Comparison of ENCODE assay signal across 16 cellular contexts in the genomic region with DNA sequence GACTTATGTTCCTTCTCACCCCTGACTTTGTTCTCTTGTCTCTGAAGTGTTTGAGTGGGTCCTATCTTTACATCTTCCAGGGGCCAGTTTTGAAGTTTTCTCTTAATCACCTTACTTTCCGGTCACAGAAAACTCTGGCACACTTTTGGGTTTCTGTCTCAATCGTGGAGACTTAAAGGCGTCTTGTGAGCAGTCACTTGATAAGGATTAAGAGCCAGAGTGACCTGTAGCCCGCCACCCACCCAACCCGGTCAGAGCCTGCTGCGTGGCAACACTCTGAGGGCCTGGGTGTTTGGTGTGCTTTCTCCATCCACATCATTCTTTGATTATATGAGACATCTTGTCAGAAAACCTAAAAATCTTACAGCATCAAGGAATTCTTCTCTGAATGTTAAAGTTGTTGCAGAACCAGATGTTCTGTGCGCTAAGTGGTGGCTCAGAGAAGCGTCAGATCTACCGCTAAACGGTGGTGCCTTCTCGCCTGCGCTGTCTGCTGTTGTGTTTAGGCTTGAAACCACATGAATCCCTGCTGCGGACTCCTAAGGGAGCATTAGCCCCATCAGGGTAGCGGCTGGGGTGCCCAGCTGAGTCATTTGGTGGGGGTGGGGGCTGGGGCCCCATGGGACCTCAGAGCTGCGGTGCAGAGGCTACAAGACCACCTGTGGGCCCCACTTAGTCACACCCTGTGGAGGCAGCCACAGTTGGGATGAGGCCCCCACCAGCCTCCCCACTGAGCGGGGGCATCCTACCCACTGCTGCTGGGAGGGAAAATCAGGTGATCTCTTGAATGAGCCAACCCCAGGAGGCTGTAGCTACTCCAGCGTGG.
DNase-seq lines count a peak whose midpoint lies in the region; ATAC-seq, FAIRE-seq and TF ChIP-seq lines count a peak whose summit lies in the region.
"Had no signal": no experiment of that assay in that cellular context is flagged by ENCODE, and none has a peak within 500 bp of the region (broad histone marks: within the 10 kb centered on the region; RNA-seq: fewer than 3 reads in every experiment).

No MANE protein-coding gene starts in this region.

- 88% methylated on average over 17 of the region's 17 CpGs for WGBS in K562 (ENCODE audit: insufficient coverage, low coverage, missing lambda C conversion rate)

- no peaks in the 10 kb centered on the region for H3K27me3 Mint-ChIP-seq in CD8-positive, alpha-beta T cell (ENCODE audit: low read depth)
- H3K27me3 Mint-ChIP-seq in activated CD4-positive, alpha-beta T cell treated with anti-CD3 and anti-CD28 coated beads, Interleukin-2, amount 10 ng/mL, durations not matched to agents 7 days and 5 days: no peaks in the 10 kb centered on the region

- no peak overlapping the region for H3K4me3 ChIP-seq in CD8-positive, alpha-beta T cell (ENCODE audit: low read depth, low read length)
- H3K4me3 ChIP-seq in K562: no peak overlapping the region
- H3K4me3 ChIP-seq: adrenal gland, lung, SJSA1, skin epidermis had no signal

- TF ChIP-seq CTCF in CD8-positive, alpha-beta T cell (IDR thresholded peaks at IDR 0.05): no peak
- no peak for TF ChIP-seq CTCF in K562 (IDR thresholded peaks at IDR 0.05 in 2 of 3, conservative IDR thresholded peaks at IDR 0.05 in 1 of 3; ENCODE audit: insufficient read depth in 2 of 3, low read depth in 1 of 3, low read length in 3 of 3)

- peaks cover 51% of the 10 kb centered on the region for H3K4me1 Mint-ChIP-seq in CD8-positive, alpha-beta T cell (ENCODE audit: low read depth)
- peaks cover 59% of the 10 kb centered on the region for H3K4me1 Mint-ChIP-seq in activated CD4-positive, alpha-beta T cell treated with anti-CD3 and anti-CD28 coated beads, Interleukin-2, amount 10 ng/mL, durations not matched to agents 7 days and 5 days

- H3K4me3 Mint-ChIP-seq in CD8-positive, alpha-beta T cell: no peak overlapping the region
- no peak overlapping the region for H3K4me3 Mint-ChIP-seq in activated CD4-positive, alpha-beta T cell treated with anti-CD3 and anti-CD28 coated beads, Interleukin-2, amount 10 ng/mL, durations not matched to agents 7 days and 5 days

- no peaks in the 10 kb centered on the region for H3K9me3 ChIP-seq in CD8-positive, alpha-beta T cell (ENCODE audit: low read length)
- H3K9me3 ChIP-seq in K562 (replicated peaks; ENCODE audit: control insufficient read depth, insufficient read depth, low read depth, low read length): no peaks in the 10 kb centered on the region
- H3K9me3 ChIP-seq: adrenal gland, SJSA1 had no signal

- no TSS peak for BruUV-seq in K562 (replicated peaks; lab: Mats Ljungman, UMichigan)

- peaks cover 46% of the 10 kb centered on the region for H3K4me1 ChIP-seq in CD8-positive, alpha-beta T cell (ENCODE audit: insufficient read depth, low read length)
- peaks cover 24 to 87% of the 10 kb centered on the region in 2 experiments for H3K4me1 ChIP-seq in K562 (replicated peaks in 1 of 2; ENCODE audit: control insufficient read depth in 2 of 2, insufficient read depth in 2 of 2, low read length in 2 of 2)

- in situ Hi-C loops in K562 (cut with MboI): no loop called here

- intact Hi-C loops in CD8-positive, alpha-beta T cell (cut with DNase I, micrococcal nuclease): loop anchor here in 1 of 2 experiments (5.0 to 10.0 kb wide), 3 partner anchors 52 to 374 kb away; no protein-coding TSS in a partner anchor
- intact Hi-C loops in K562 (cut with micrococcal nuclease): no loop called here

- FAIRE-seq in K562 (lab: Jason Lieb, UNC): no peak
- FAIRE-seq in GM12892 (lab: Jason Lieb, UNC): no peak
- FAIRE-seq: colon had no signal

- no peaks in the 10 kb centered on the region for H3K27me3 ChIP-seq in CD8-positive, alpha-beta T cell (ENCODE audit: insufficient read depth, low read length)
- H3K27me3 ChIP-seq in K562 (ENCODE audit: control insufficient read depth in 2 of 2, insufficient read depth in 2 of 2, low read length in 2 of 2): no peaks in the 10 kb centered on the region
- H3K27me3 ChIP-seq: adrenal gland, SJSA1 had no signal

- CTCF ChIA-PET in CD8-positive, alpha-beta T cell (lab: Charles Lee): interaction anchor here (1.0 to 3.0 kb wide), 5 partner anchors 109 to 238 kb away, joined by 3 to 24 read pairs (median 9); a partner anchor contains a TSS
- CTCF ChIA-PET in activated CD4-positive, alpha-beta T cell treated with anti-CD3 and anti-CD28 coated beads, Interleukin-2, amount 10 ng/mL, durations not matched to agents 7 days and 5 days (lab: Charles Lee): interaction anchor here (0.5 to 2.0 kb wide), 11 partner anchors 11 to 160 kb away, joined by 3 to 10 read pairs (median 4); no protein-coding TSS in a partner anchor
- CTCF ChIA-PET in K562 (lab: Yijun Ruan, JAX; ENCODE audit: low intra/inter-chr PET ratio): no interaction called here

- H4K20me1 ChIP-seq in K562 (replicated peaks; ENCODE audit: control insufficient read depth, insufficient read depth, low read length): no peaks in the 10 kb centered on the region

- peaks cover 38% of the 10 kb centered on the region for H3K36me3 Mint-ChIP-seq in CD8-positive, alpha-beta T cell
- peaks cover 75% of the 10 kb centered on the region for H3K36me3 Mint-ChIP-seq in activated CD4-positive, alpha-beta T cell treated with anti-CD3 and anti-CD28 coated beads, Interleukin-2, amount 10 ng/mL, durations not matched to agents 7 days and 5 days (ENCODE audit: low read depth)

- no peaks in the 10 kb centered on the region for H3K36me3 ChIP-seq in CD8-positive, alpha-beta T cell (ENCODE audit: insufficient read depth, low read length)
- H3K36me3 ChIP-seq in K562 (ENCODE audit: control insufficient read depth, insufficient read depth, low read length): peaks cover 94% of the 10 kb centered on the region
- H3K36me3 ChIP-seq: SJSA1 had no signal

- H3K27ac ChIP-seq in CD8-positive, alpha-beta T cell (ENCODE audit: low read depth, low read length): no peak overlapping the region
- H3K27ac ChIP-seq in K562 (ENCODE audit: extremely low read depth, low read depth, low read length): no peak overlapping the region; the same call in 2 of the 3 replicates
- H3K27ac ChIP-seq: adrenal gland, SJSA1, VCaP had no signal

- H3K27ac Mint-ChIP-seq in CD8-positive, alpha-beta T cell: peak overlapping the region; percentile 92
- peak overlapping the region; percentile 13 for H3K27ac Mint-ChIP-seq in activated CD4-positive, alpha-beta T cell treated with anti-CD3 and anti-CD28 coated beads, Interleukin-2, amount 10 ng/mL, durations not matched to agents 7 days and 5 days

- H3K9me3 Mint-ChIP-seq in CD8-positive, alpha-beta T cell: peaks cover 3% of the 10 kb centered on the region
- H3K9me3 Mint-ChIP-seq in activated CD4-positive, alpha-beta T cell treated with anti-CD3 and anti-CD28 coated beads, Interleukin-2, amount 10 ng/mL, durations not matched to agents 7 days and 5 days: peaks cover 16% of the 10 kb centered on the region

- no peak for ATAC-seq in CD8-positive, alpha-beta T cell
- ATAC-seq in K562 (no peak), GM21381 (IDR thresholded peaks at IDR 0.05; ENCODE audit: unreplicated experiment) (no peak)

- TF ChIP-seq POLR2A in K562 (conservative IDR thresholded peaks at IDR 0.05) (no peak), GM12892 (IDR thresholded peaks at IDR 0.05; ENCODE audit: low read depth, low read length) (no peak)

- no peak overlapping the region for H3K4me2 ChIP-seq in K562 (ENCODE audit: insufficient read depth, low read length)

- H2AFZ ChIP-seq in K562 (ENCODE audit: low read depth, low read length): no peak overlapping the region

- H3K9ac ChIP-seq in K562 (ENCODE audit: insufficient read depth in 1 of 2, low read depth in 2 of 2, low read length in 2 of 2): peak overlapping the region in 1 of 2 experiments; percentile 38; a peak in 2 of 4 replicates

- TF ChIP-seq EP300 in K562 (IDR thresholded peaks at IDR 0.05; ENCODE audit: low read length): no peak

- no peak for TF ChIP-seq RAD21 in K562 (CRISPR knock-in tag; conservative IDR thresholded peaks at IDR 0.05 in 1 of 2, IDR thresholded peaks at IDR 0.05 in 1 of 2)

- H3K79me2 ChIP-seq in K562 (ENCODE audit: control insufficient read depth, insufficient read depth, low read length): peaks cover 74% of the 10 kb centered on the region

- POLR2A ChIA-PET in CD8-positive, alpha-beta T cell (lab: Charles Lee): interaction anchor here (0.9 to 2.7 kb wide), 4 partner anchors 13 to 237 kb away, joined by 3 to 20 read pairs (median 8); a partner anchor contains a TSS
- POLR2A ChIA-PET in activated CD4-positive, alpha-beta T cell treated with anti-CD3 and anti-CD28 coated beads, Interleukin-2, amount 10 ng/mL, durations not matched to agents 7 days and 5 days (lab: Charles Lee): no interaction called here
- POLR2A ChIA-PET in K562 (lab: Yijun Ruan, JAX): interaction anchor here (0.5 to 1.4 kb wide), 3 partner anchors 10 to 60 kb away, joined by 3 to 5 read pairs (median 3); no protein-coding TSS in a partner anchor

- DNase-seq in CD8-positive, alpha-beta T cell: peak in 2 of 7 experiments; percentile 42 to 49
- DNase-seq in activated CD4-positive, alpha-beta T cell treated with anti-CD3 and anti-CD28 coated beads, Interleukin-2, amount 10 ng/mL, durations not matched to agents 7 days and 5 days: no peak
- DNase-seq in K562 (ENCODE audit: extremely low read depth in 1 of 4, low spot score in 3 of 4): no peak
- peak; percentile 30 for DNase-seq in stimulated activated CD4-positive, alpha-beta T cell treated with anti-CD3 and anti-CD28 coated beads, Interleukin-4, amount 100 ng/mL, for 24 hours
- no peak for DNase-seq in GM12892 (ENCODE audit: insufficient read length)
- no peak for DNase-seq in SIG-M5 treated with dmso at 0.1 percent for 504 hours (lab: John Stamatoyannopoulos, UW; ENCODE audit: unreplicated experiment)
- DNase-seq in Kasumi-1 (lab: John Stamatoyannopoulos, UW): no peak
- DNase-seq: adrenal gland, GOT3, NCI-H2081 had no signal

- no peaks in the 10 kb centered on the region for H3K9me1 ChIP-seq in K562 (ENCODE audit: control insufficient read depth, insufficient read depth, low read length)

TF ChIP-seq in K562, 482 proteins besides CTCF, POLR2A, EP300 and RAD21 (continues in another document):
- TF ChIP-seq EGR1 (conservative IDR thresholded peaks at IDR 0.05) (no peak), MAFG (tag; conservative IDR thresholded peaks at IDR 0.05) (no peak), TAF7 (tag; IDR thresholded peaks at IDR 0.05) (no peak), ZNF696 (CRISPR knock-in tag; conservative IDR thresholded peaks at IDR 0.05) (no peak)
